Comparison of ENCODE assay signal across 16 cellular contexts in genomic region chr9:137673871-137674270, GRCh38. TPM values are rescaled to one million over a fixed set of nuclear protein-coding genes. Genes with fewer than 3 reads are reported as not detected.
A peak's percentile ranks its signal among the peaks of the same experiment; 100 is the strongest.
DNase-seq lines count a peak whose midpoint lies in the region; ATAC-seq and TF ChIP-seq lines count a peak whose summit lies in the region.
"Had no signal": no experiment of that assay in that cellular context is flagged by ENCODE, and none has a peak within 500 bp of the region (broad histone marks: within the 10 kb centered on the region; RNA-seq: fewer than 3 reads in every experiment).

No MANE protein-coding gene starts in this region.

- H3K4me3 ChIP-seq in cardiac muscle cell (no peak overlapping the region), choroid plexus epithelial cell (ENCODE audit: low read depth, low read length) (no peak overlapping the region)
- H3K4me3 ChIP-seq: HAP-1, smooth muscle cell had no signal

- no peaks in the 10 kb centered on the region for H3K9me3 ChIP-seq in cardiac muscle cell (ENCODE audit: low read depth)
- H3K9me3 ChIP-seq: HAP-1 had no signal

- DNase-seq in cardiac muscle cell (ENCODE audit: low read depth in 1 of 2, low spot score in 1 of 2) (peak; percentile 34 to 37), cardiac septum (ENCODE audit: low spot score) (no peak), choroid plexus epithelial cell (ENCODE audit: low read depth) (peak; percentile 57), mesothelial cell of epicardium (ENCODE audit: low spot score in 2 of 2, unreplicated experiment in 2 of 2) (no peak), DMS79 (lab: John Stamatoyannopoulos, UW) (no peak), putamen (ENCODE audit: low spot score) (no peak)
- DNase-seq in stimulated activated naive CD4-positive, alpha-beta T cell (lab: John Stamatoyannopoulos, UW): no peak
- DNase-seq: ACHN; activated CD4-positive, alpha-beta T cell treated with anti-CD3 and anti-CD28 coated beads, Interleukin-2, amount 50 U/mL, for 4 hours; DMS153; NCI-H1048; PC-3; T-helper 17 cell had no signal

- H3K27me3 Mint-ChIP-seq in mesothelial cell of epicardium (ENCODE audit: low read depth): no peaks in the 10 kb centered on the region
- H3K27me3 Mint-ChIP-seq: T-helper 17 cell had no signal

- no peaks in the 10 kb centered on the region for H3K27me3 ChIP-seq in cardiac muscle cell

- H3K27ac Mint-ChIP-seq in mesothelial cell of epicardium: peak overlapping the region; percentile 61
- H3K27ac Mint-ChIP-seq: T-helper 17 cell had no signal

- H3K36me3 ChIP-seq in cardiac muscle cell: no peaks in the 10 kb centered on the region
- H3K36me3 ChIP-seq: HAP-1 had no signal

- no peak for ATAC-seq in GM19328 (IDR thresholded peaks at IDR 0.05; ENCODE audit: unreplicated experiment)
- ATAC-seq: PC-3, T-helper 17 cell had no signal

- H3K36me3 Mint-ChIP-seq in mesothelial cell of epicardium: peaks cover 13% of the 10 kb centered on the region

- TF ChIP-seq CTCF in cardiac muscle cell (IDR thresholded peaks at IDR 0.05; ENCODE audit: low read depth, low read length) (no peak), choroid plexus epithelial cell (conservative IDR thresholded peaks at IDR 0.05; ENCODE audit: low read depth, low read length) (no peak), mesothelial cell of epicardium (IDR thresholded peaks at IDR 0.05; ENCODE audit: unreplicated experiment) (no peak)

- H3K4me1 Mint-ChIP-seq in mesothelial cell of epicardium: peaks cover 35% of the 10 kb centered on the region

- H3K4me3 Mint-ChIP-seq in mesothelial cell of epicardium: no peak overlapping the region
- H3K4me3 Mint-ChIP-seq: T-helper 17 cell had no signal

- intact Hi-C loops in cardiac septum (cut with DNase I): no loop called here

- no peaks in the 10 kb centered on the region for H3K9me3 Mint-ChIP-seq in mesothelial cell of epicardium

- peaks cover 29% of the 10 kb centered on the region for H3K4me1 ChIP-seq in cardiac muscle cell (ENCODE audit: low read depth)

- peak overlapping the region; percentile 74 for H3K27ac ChIP-seq in cardiac muscle cell

RNA-seq across cellular contexts. Expression of gene EHMT1, which starts 55.1 kb away (rescaled TPM):
- total RNA-seq in cardiac muscle cell (65.7 and 93.8 TPM in 2 replicates), cardiac septum (39.8 TPM), mesothelial cell of epicardium (133 to 147 TPM (median 136 TPM) in 3 replicates)
- polyA plus RNA-seq in cardiac muscle cell: 55.5 and 60.3 TPM in 2 replicates

Comparison
In these comparisons a context has a peak if more than half of its experiments do, and no peak if none do; other contexts are left out.
1. DNase-seq: peak in cardiac muscle cell (2 of 2) and choroid plexus epithelial cell (single experiment); none in cardiac septum (single experiment), mesothelial cell of epicardium (0 of 2), DMS79 (single experiment), stimulated activated naive CD4-positive, alpha-beta T cell (0 of 6) and putamen (single experiment).